In the genomic region with DNA sequence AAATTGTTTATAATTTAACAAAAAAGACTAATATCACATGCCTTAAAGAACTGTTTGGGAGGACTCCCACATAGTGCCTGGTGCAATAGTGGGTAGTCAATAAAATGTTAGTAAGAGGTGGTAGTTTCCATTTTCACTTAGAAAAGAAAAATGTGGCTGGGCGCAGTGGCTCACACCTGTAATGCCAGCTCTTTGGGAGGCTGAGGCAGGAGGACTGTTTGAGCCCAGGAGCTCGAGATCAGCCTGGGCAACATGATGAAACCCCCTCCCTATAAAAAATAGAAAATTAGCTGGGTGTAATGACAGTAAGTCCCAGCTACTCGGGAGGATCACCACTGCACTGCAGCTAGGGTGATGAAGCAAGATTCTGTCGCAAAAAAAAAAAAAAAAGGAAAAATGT, we compare ENCODE assay signal across 10 cellular contexts. TPM values are rescaled to one million over a fixed set of nuclear protein-coding genes. Genes with fewer than 3 reads are reported as not detected.
DNase-seq lines count a peak whose midpoint lies in the region; ATAC-seq and TF ChIP-seq lines count a peak whose summit lies in the region.
"Had no signal": no experiment of that assay in that cellular context is flagged by ENCODE, and none has a peak within 500 bp of the region (broad histone marks: within the 10 kb centered on the region; RNA-seq: fewer than 3 reads in every experiment).

No MANE protein-coding gene starts in this region.

- H3K4me1 Mint-ChIP-seq in activated CD4-positive, alpha-beta memory T cell treated with anti-CD3 and anti-CD28 coated beads for 36 hours (ENCODE audit: low read depth), result peaks cover 69% of the 10 kb centered on the region
- peaks cover 13% of the 10 kb centered on the region for H3K4me1 Mint-ChIP-seq in memory B cell

- peaks cover 31% of the 10 kb centered on the region for H3K36me3 Mint-ChIP-seq in activated CD4-positive, alpha-beta memory T cell treated with anti-CD3 and anti-CD28 coated beads for 36 hours
- H3K36me3 Mint-ChIP-seq in memory B cell, result peaks cover 7% of the 10 kb centered on the region

- TF ChIP-seq CTCF in heart right ventricle (IDR thresholded peaks at IDR 0.05) (no peak), upper lobe of right lung (IDR thresholded peaks at IDR 0.05) (no peak)

- 70 to 79% methylated on average over 4 of the region's 4 CpGs for WGBS in heart right ventricle, 2 donors

- H3K27me3 Mint-ChIP-seq in activated CD4-positive, alpha-beta memory T cell treated with anti-CD3 and anti-CD28 coated beads for 36 hours, result no peaks in the 10 kb centered on the region
- no peaks in the 10 kb centered on the region for H3K27me3 Mint-ChIP-seq in memory B cell

- no peaks in the 10 kb centered on the region for H3K9me3 Mint-ChIP-seq in activated CD4-positive, alpha-beta memory T cell treated with anti-CD3 and anti-CD28 coated beads for 36 hours
- no peaks in the 10 kb centered on the region for H3K9me3 Mint-ChIP-seq in memory B cell

- H3K4me3 ChIP-seq in heart right ventricle (peak overlapping the region in 3 of 10 donors; percentile 43 to 49 (median 47)), upper lobe of right lung (peak overlapping the region; percentile 47)

- peaks cover 0 to 51% (median 9%) of the 10 kb centered on the region in 9 donors for H3K36me3 ChIP-seq in heart right ventricle
- H3K36me3 ChIP-seq in upper lobe of right lung, result peaks cover 13% of the 10 kb centered on the region

- H3K4me3 Mint-ChIP-seq in activated CD4-positive, alpha-beta memory T cell treated with anti-CD3 and anti-CD28 coated beads for 36 hours, result no peak overlapping the region
- H3K4me3 Mint-ChIP-seq in memory B cell, result no peak overlapping the region

- no peaks in the 10 kb centered on the region for H3K27me3 ChIP-seq in heart right ventricle
- H3K27me3 ChIP-seq in upper lobe of right lung, result no peaks in the 10 kb centered on the region

- ATAC-seq in heart right ventricle (peak in 2 of 8 donors; percentile 19 to 31), Right ventricle myocardium superior (ENCODE audit: poor library complexity) (no peak), memory B cell (ENCODE audit: low read depth) (no peak), upper lobe of right lung (no peak), HG03097 (IDR thresholded peaks at IDR 0.05; ENCODE audit: low FRiP score, unreplicated experiment) (no peak), GM18511 (IDR thresholded peaks at IDR 0.05; ENCODE audit: unreplicated experiment) (no peak)

- H3K9me3 ChIP-seq in heart right ventricle, result no peaks in the 10 kb centered on the region
- no peaks in the 10 kb centered on the region for H3K9me3 ChIP-seq in upper lobe of right lung

- H3K27ac ChIP-seq in heart right ventricle (peak overlapping the region in 6 of 10 donors; percentile 62 to 89 (median 74)), upper lobe of right lung (peak overlapping the region; percentile 85)

- POLR2A ChIA-PET in activated CD4-positive, alpha-beta memory T cell treated with anti-CD3 and anti-CD28 coated beads for 36 hours (lab: Charles Lee), result interaction anchor here (0.6 to 1.2 kb wide), 3 partner anchors 13 to 467 kb away, joined by 3 read pairs; no protein-coding TSS in a partner anchor

- H3K27ac Mint-ChIP-seq in activated CD4-positive, alpha-beta memory T cell treated with anti-CD3 and anti-CD28 coated beads for 36 hours, result peak overlapping the region; percentile 39
- peak overlapping the region; percentile 72 for H3K27ac Mint-ChIP-seq in memory B cell

- intact Hi-C loops in heart right ventricle (cut with DNase I) (loop anchor here in 1 of 10 donors (5.0 kb wide), 1 partner anchor 108 kb away; no protein-coding TSS in a partner anchor), Right ventricle myocardium superior (cut with DNase I) (no loop called here), upper lobe of right lung (cut with DNase I) (no loop called here)
- intact Hi-C loops in activated CD4-positive, alpha-beta memory T cell treated with anti-CD3 and anti-CD28 coated beads for 36 hours (cut with micrococcal nuclease), result no loop called here

- peaks cover 0 to 63% (median 26%) of the 10 kb centered on the region in 9 donors for H3K4me1 ChIP-seq in heart right ventricle
- H3K4me1 ChIP-seq in upper lobe of right lung, result peaks cover 16% of the 10 kb centered on the region

- DNase-seq in heart right ventricle, result no peak
- no peak for DNase-seq in Right ventricle myocardium superior
- DNase-seq in activated CD4-positive, alpha-beta memory T cell treated with anti-CD3 and anti-CD28 coated beads for 36 hours, result no peak
- DNase-seq in memory B cell (ENCODE audit: low spot score in 2 of 2), result no peak
- no peak for DNase-seq in upper lobe of right lung
- DNase-seq in AG08396 (ENCODE audit: low spot score), result no peak
- DNase-seq: AML-193, NCI-H1436 had no signal

- CTCF ChIA-PET in activated CD4-positive, alpha-beta memory T cell treated with anti-CD3 and anti-CD28 coated beads for 36 hours (lab: Charles Lee), result interaction anchor here (0.8 to 1.6 kb wide), 5 partner anchors 14 to 104 kb away, joined by 3 to 4 read pairs (median 3); no protein-coding TSS in a partner anchor

RNA-seq across cellular contexts. Expression of a gene that starts 24.5 kb away (rescaled TPM):
- total RNA-seq in heart right ventricle (10 to 100 TPM in 6 of 10 donors, 1 to 10 TPM in 4; 6.2 to 18.9 (median 11.6) TPM), Right ventricle myocardium superior (6.3 TPM), upper lobe of right lung (16.8 TPM)
- 1 to 10 TPM; 2.3 to 2.6 TPM for polyA plus RNA-seq in heart right ventricle
- total RNA-seq in activated CD4-positive, alpha-beta memory T cell treated with anti-CD3 and anti-CD28 coated beads for 36 hours, result 10 to 100 TPM; 23.6 to 24.1 TPM
